1 cellular context compared by ENCODE assay signal in genomic region chr5:91379602-91380490, GRCh38.
A peak's percentile ranks its signal among the peaks of the same experiment; 100 is the strongest.
TF ChIP-seq lines count a peak whose summit lies in the region.

No MANE protein-coding gene starts in this region.

TF ChIP-seq in K562, 482 proteins besides CTCF, POLR2A, EP300 and RAD21 (continued from another document and continues in another):
- TF ChIP-seq ZNF609 (CRISPR knock-in tag; IDR thresholded peaks at IDR 0.05; ENCODE audit: borderline replicate concordance) (no peak), HMG20B (CRISPR knock-in tag; IDR thresholded peaks at IDR 0.05) (no peak), CEBPG (CRISPR knock-in tag; IDR thresholded peaks at IDR 0.05) (no peak), CEBPG (tag; conservative IDR thresholded peaks at IDR 0.05 in 1 of 2, IDR thresholded peaks at IDR 0.05 in 1 of 2) (no peak), CBX8 (IDR thresholded peaks at IDR 0.05; ENCODE audit: borderline replicate concordance, extremely low read depth, low read depth, low read length, poor library complexity, severe bottlenecking) (no peak), NONO (IDR thresholded peaks at IDR 0.05; ENCODE audit: low read depth in 2 of 2, low read length in 1 of 2) (peak in 1 of 2 experiments; percentile 97; a peak in 2 of 4 replicates), NR2C1 (IDR thresholded peaks at IDR 0.05) (no peak), NR2C1 (tag; IDR thresholded peaks at IDR 0.05) (no peak), MAX (CRISPR knock-in tag; IDR thresholded peaks at IDR 0.05) (0 out of 2 replicates have a peak, but pooled peaks have one; percentile 8), RREB1 (CRISPR knock-in tag; IDR thresholded peaks at IDR 0.05) (no peak), SMARCA4 (IDR thresholded peaks at IDR 0.05) (no peak), POLR3G (IDR thresholded peaks at IDR 0.05; ENCODE audit: extremely low read depth, insufficient read length, insufficient replicate concordance) (no peak), NR1H2 (CRISPR knock-in tag; IDR thresholded peaks at IDR 0.05) (no peak), ZNF212 (CRISPR knock-in tag; IDR thresholded peaks at IDR 0.05) (no peak), ZNF561 (CRISPR knock-in tag; conservative IDR thresholded peaks at IDR 0.05) (no peak), HNRNPK (IDR thresholded peaks at IDR 0.05; ENCODE audit: low read depth, low read length, poor library complexity, severe bottlenecking) (no peak), ZBTB33 (CRISPR knock-in tag; IDR thresholded peaks at IDR 0.05) (no peak; the same call in 1 of the 2 replicates), ELF2 (CRISPR knock-in tag; IDR thresholded peaks at IDR 0.05) (0 out of 2 replicates have a peak, but pooled peaks have one; percentile 53), TAF7 (tag; IDR thresholded peaks at IDR 0.05) (peak; percentile 74), KLF6 (CRISPR knock-in tag; IDR thresholded peaks at IDR 0.05; ENCODE audit: borderline replicate concordance) (no peak), KLF16 (IDR thresholded peaks at IDR 0.05) (peak; percentile 100), MBD1 (CRISPR knock-in tag; IDR thresholded peaks at IDR 0.05) (no peak), MAZ (CRISPR knock-in tag; conservative IDR thresholded peaks at IDR 0.05 in 1 of 2, IDR thresholded peaks at IDR 0.05 in 1 of 2) (peak in 1 of 2 experiments; percentile 75; a peak in 3 of 4 replicates), ZNF740 (CRISPR knock-in tag; IDR thresholded peaks at IDR 0.05) (no peak), ZNF740 (tag; IDR thresholded peaks at IDR 0.05) (peak in 1 of 2 experiments; percentile 69; a peak in 1 of 4 replicates), FUS (optimal IDR thresholded peaks at IDR 0.05; ENCODE audit: low read depth, low read length) (peak; percentile 95), SMC3 (conservative IDR thresholded peaks at IDR 0.05; ENCODE audit: insufficient read depth, low read depth, low read length) (no peak), E4F1 (CRISPR knock-in tag; IDR thresholded peaks at IDR 0.05; ENCODE audit: borderline replicate concordance) (0 out of 2 replicates have a peak, but pooled peaks have one; percentile 8), MEIS2 (IDR thresholded peaks at IDR 0.05; ENCODE audit: partially characterized antibody) (peak; percentile 96), MCM2 (IDR thresholded peaks at IDR 0.05; ENCODE audit: low read depth) (no peak), FOXP1 (CRISPR knock-in tag; IDR thresholded peaks at IDR 0.05) (peak; percentile 75; the same call in 1 of the 2 replicates), HNRNPUL1 (IDR thresholded peaks at IDR 0.05; ENCODE audit: low read length) (no peak), CHD1 (IDR thresholded peaks at IDR 0.05; ENCODE audit: low read length) (peak; percentile 91), ZFP36 (IDR thresholded peaks at IDR 0.05; ENCODE audit: low read depth, low read length, partially characterized antibody) (no peak), SMARCB1 (IDR thresholded peaks at IDR 0.05; ENCODE audit: insufficient read length, low read depth) (no peak), OTX1 (CRISPR knock-in tag; IDR thresholded peaks at IDR 0.05) (peak; percentile 89), POU5F1 (IDR thresholded peaks at IDR 0.05; ENCODE audit: borderline replicate concordance, low read depth, low read length, partially characterized antibody) (no peak), MED1 (CRISPR knock-in tag; IDR thresholded peaks at IDR 0.05; ENCODE audit: borderline replicate concordance) (no peak), ZNF584 (CRISPR knock-in tag; IDR thresholded peaks at IDR 0.05; ENCODE audit: low read depth) (no peak; the same call in 1 of the 2 replicates), GTF3C2 (IDR thresholded peaks at IDR 0.05; ENCODE audit: borderline replicate concordance, extremely low read depth, insufficient read length) (no peak), ARHGAP35 (IDR thresholded peaks at IDR 0.05; ENCODE audit: partially characterized antibody) (no peak), ARID2 (IDR thresholded peaks at IDR 0.05) (no peak)
